ENCODE assay signal across 1 cellular context in the genomic region with DNA sequence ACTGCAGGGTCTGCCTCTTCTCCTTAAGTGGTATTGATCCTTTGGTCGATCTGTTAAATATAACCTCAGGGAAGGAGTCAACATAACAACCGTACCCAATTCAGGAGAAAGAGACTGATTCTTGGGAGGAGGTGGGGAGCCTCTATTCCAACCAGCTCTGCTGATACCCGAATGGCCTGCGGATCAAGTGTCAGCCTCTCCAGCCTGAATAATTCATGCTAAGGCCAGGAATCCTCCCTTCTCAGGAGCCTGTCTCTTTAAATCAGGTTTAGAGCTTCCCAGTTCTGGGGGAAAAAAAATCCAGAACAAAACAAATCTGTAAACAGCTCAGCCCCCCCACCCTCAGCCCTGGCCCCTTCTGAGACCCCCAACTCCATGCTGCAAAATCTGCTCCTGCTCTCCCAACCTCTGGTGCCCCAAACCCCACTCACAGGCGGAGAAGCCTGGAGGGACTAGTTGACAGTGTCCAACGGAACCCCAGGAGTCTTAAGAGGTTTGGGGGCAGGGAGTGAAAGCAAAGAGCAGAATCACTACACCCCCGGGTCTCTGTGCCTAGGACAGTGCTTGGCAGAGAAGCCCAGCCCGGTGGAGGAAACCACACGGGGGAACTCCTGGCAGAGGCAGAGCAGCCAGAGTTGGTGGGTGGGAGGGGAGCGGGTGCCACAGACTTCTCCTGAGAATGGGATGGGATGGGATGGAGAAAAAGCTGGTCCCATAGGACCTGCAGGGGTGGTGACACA.
TF ChIP-seq lines count a peak whose summit lies in the region.

No MANE protein-coding gene starts in this region.

TF ChIP-seq in A549, 52 proteins besides CTCF, POLR2A, EP300 and RAD21 (continued from another document):
- TF ChIP-seq FOXS1 (CRISPR knock-in tag; IDR thresholded peaks at IDR 0.05) (no peak), HOXB5 (CRISPR knock-in tag; IDR thresholded peaks at IDR 0.05) (no peak), MAFK (IDR thresholded peaks at IDR 0.05; ENCODE audit: partially characterized antibody) (no peak), PHF8 (IDR thresholded peaks at IDR 0.05; ENCODE audit: borderline replicate concordance, low read depth) (no peak), ZSCAN20 (CRISPR knock-in tag; IDR thresholded peaks at IDR 0.05) (no peak), EHF (CRISPR knock-in tag; IDR thresholded peaks at IDR 0.05) (no peak)
